Comparison of ENCODE assay signal across 24 cellular contexts in the genomic region with DNA sequence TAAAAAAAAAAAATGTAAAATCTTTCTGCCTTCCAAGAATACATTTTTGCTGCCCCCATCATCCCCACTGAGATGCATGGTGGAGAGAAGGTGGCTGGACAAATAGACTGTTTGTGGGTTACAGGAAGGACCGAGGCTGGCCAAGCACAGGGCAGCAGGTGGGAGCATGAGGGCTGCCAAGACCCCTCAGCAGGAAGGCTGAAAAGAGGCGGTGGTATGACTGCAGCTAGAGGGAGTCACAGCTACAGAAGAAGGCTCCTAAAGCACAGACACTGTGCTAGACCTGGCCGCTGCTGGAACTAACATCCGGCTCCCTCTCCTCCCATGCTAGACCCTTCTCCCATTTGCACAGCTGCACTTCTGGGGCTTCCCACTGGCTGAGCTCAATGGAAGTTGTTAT.
"Had no signal": no experiment of that assay in that cellular context is flagged by ENCODE, and none has a peak within 500 bp of the region (broad histone marks: within the 10 kb centered on the region; RNA-seq: fewer than 3 reads in every experiment).

No MANE protein-coding gene starts in this region.

- H3K27ac ChIP-seq: coronary artery, esophagus squamous epithelium, lower lobe of right lung, neutrophil, pancreas, right lobe of liver, suprapubic skin, transverse colon, upper lobe of right lung had no signal

- H3K27me3 ChIP-seq: neutrophil, pancreas, right lobe of liver, transverse colon, upper lobe of right lung had no signal

- H3K9me3 ChIP-seq: esophagus squamous epithelium, lower lobe of right lung, neutrophil, pancreas, right lobe of liver, suprapubic skin, transverse colon, upper lobe of right lung had no signal

- H3K4me1 ChIP-seq: esophagus squamous epithelium, lower lobe of right lung, pancreas, right lobe of liver, suprapubic skin, transverse colon, upper lobe of right lung had no signal

- H3K36me3 ChIP-seq: esophagus squamous epithelium, lower lobe of right lung, neutrophil, pancreas, right lobe of liver, suprapubic skin, transverse colon, upper lobe of right lung had no signal

- H3K4me2 ChIP-seq: smooth muscle cell had no signal

- ATAC-seq: lower lobe of right lung; stimulated activated naive CD8-positive, alpha-beta T cell treated with anti-CD3 and anti-CD28 coated beads, Interleukin-15, amount 100 ng/mL, for 72 hours had no signal

- DNase-seq: dermis blood vessel endothelial cell; effector memory CD4-positive, alpha-beta T cell; erythroblast; esophagus squamous epithelium; foreskin melanocyte; glutamatergic neuron; hypothalamus; lower lobe of right lung; stimulated activated CD4-positive, alpha-beta T cell treated with anti-CD3 and anti-CD28 coated beads, Interleukin-12 subunit alpha, Interleukin-12 subunit beta, amount 100 ng/mL, for 4 hours; stimulated activated CD4-positive, alpha-beta T cell treated with anti-CD3 and anti-CD28 coated beads, Interleukin-1b, Interleukin-23, amount 100 ng/mL, for 48 hours; stimulated activated CD4-positive, alpha-beta T cell treated with anti-CD3 and anti-CD28 coated beads, Interleukin-4, amount 100 ng/mL, for 1 hour; stimulated activated CD8-positive, alpha-beta memory T cell treated with anti-CD3 and anti-CD28 coated beads, Interleukin-4, amount 100 ng/mL, for 48 hours; stimulated activated naive CD4-positive, alpha-beta T cell; stimulated activated naive CD8-positive, alpha-beta T cell treated with anti-CD3 and anti-CD28 coated beads, Interleukin-15, amount 100 ng/mL, for 72 hours; transverse colon had no signal

- FAIRE-seq: endometrium, keratinocyte, pancreas had no signal

- H3K4me3 ChIP-seq: coronary artery, esophagus squamous epithelium, lower lobe of right lung, pancreas, right lobe of liver, smooth muscle cell, suprapubic skin, transverse colon, upper lobe of right lung had no signal
